Comparison of ENCODE assay signal across 17 cellular contexts in the genomic region with DNA sequence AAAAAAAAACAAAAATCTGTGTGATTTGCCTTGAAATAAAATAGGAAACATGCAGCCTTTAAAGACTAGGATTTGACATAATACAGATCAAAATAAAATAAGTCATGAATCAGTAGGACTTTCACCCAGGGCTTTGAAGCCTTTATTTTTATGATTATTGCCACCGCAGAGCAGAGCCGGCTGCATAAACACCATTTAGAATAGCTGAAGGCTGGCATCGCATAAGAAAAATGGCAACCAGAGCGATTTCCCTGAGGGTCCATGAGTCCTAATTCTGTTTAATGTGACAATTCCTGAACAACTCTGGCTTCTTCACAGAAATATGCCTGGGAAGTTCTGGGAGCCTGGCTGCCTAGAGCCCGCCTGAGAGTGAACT.
DNase-seq lines count a peak whose midpoint lies in the region; ATAC-seq, FAIRE-seq and TF ChIP-seq lines count a peak whose summit lies in the region.
"Had no signal": no experiment of that assay in that cellular context is flagged by ENCODE, and none has a peak within 500 bp of the region (broad histone marks: within the 10 kb centered on the region; RNA-seq: fewer than 3 reads in every experiment).

No MANE protein-coding gene starts in this region.

- peak overlapping the region; percentile 0 to 52 (median 40) for H3K27ac ChIP-seq in right lobe of liver
- no peak overlapping the region for H3K27ac ChIP-seq in HepG2 (ENCODE audit: extremely low read length, insufficient read depth, low read length)
- peak overlapping the region; percentile 86 for H3K27ac ChIP-seq in muscle layer of colon (ENCODE audit: low read depth, low read length)
- H3K27ac ChIP-seq in subcutaneous abdominal adipose tissue (ENCODE audit: low read depth, low read length), result peak overlapping the region; percentile 51
- no peak overlapping the region for H3K27ac ChIP-seq in brain microvascular endothelial cell

- TF ChIP-seq POLR2A in right lobe of liver (IDR thresholded peaks at IDR 0.05) (no peak), HepG2 (IDR thresholded peaks at IDR 0.05; ENCODE audit: insufficient read depth in 1 of 2, low read depth in 2 of 2, low read length in 2 of 2) (no peak)

- H3K79me2 ChIP-seq in HepG2 (ENCODE audit: insufficient read depth, low read length), result peaks cover 6% of the 10 kb centered on the region

- CTCF ChIA-PET in HepG2 (lab: Yijun Ruan, JAX; ENCODE audit: low intra/inter-chr PET ratio, low total read pairs), result no interaction called here

- H3K36me3 ChIP-seq in right lobe of liver (no peaks in the 10 kb centered on the region), HepG2 (replicated peaks in 1 of 2; ENCODE audit: control insufficient read depth in 1 of 2, insufficient read depth in 2 of 2, low read length in 2 of 2) (peaks cover 0 to 7% of the 10 kb centered on the region in 2 experiments; a peak in 1 of 5 replicates), muscle layer of colon (ENCODE audit: insufficient read depth, low read length) (no peaks in the 10 kb centered on the region), subcutaneous abdominal adipose tissue (ENCODE audit: control insufficient read depth in 5 of 5, insufficient read depth in 5 of 5, low read length in 5 of 5) (peaks cover 0 to 11% (median 6%) of the 10 kb centered on the region in 5 donors), brain microvascular endothelial cell (replicated peaks) (no peaks in the 10 kb centered on the region), H7 (replicated peaks; ENCODE audit: control insufficient read depth, insufficient read depth, low read length) (no peaks in the 10 kb centered on the region)
- H3K36me3 ChIP-seq: adrenal gland had no signal

- H3K9me3 ChIP-seq in right lobe of liver, result no peaks in the 10 kb centered on the region
- H3K9me3 ChIP-seq in HepG2 (ENCODE audit: low read length), result no peaks in the 10 kb centered on the region
- H3K9me3 ChIP-seq in muscle layer of colon (ENCODE audit: low read length), result no peaks in the 10 kb centered on the region
- H3K9me3 ChIP-seq in subcutaneous abdominal adipose tissue (ENCODE audit: control insufficient read depth in 5 of 5, low read length in 5 of 5), result no peaks in the 10 kb centered on the region
- H3K9me3 ChIP-seq: adrenal gland had no signal

- TF ChIP-seq EP300 in HepG2 (IDR thresholded peaks at IDR 0.05; ENCODE audit: low read depth in 2 of 2, low read length in 2 of 2), result no peak
- TF ChIP-seq EP300 in HepG2 (CRISPR knock-in tag; IDR thresholded peaks at IDR 0.05; ENCODE audit: borderline replicate concordance), result no peak

- ATAC-seq in right lobe of liver (no peak), HepG2 (no peak)
- ATAC-seq: activated CD4-positive, CD25-positive, alpha-beta regulatory T cell treated with anti-CD3 and anti-CD28 coated beads, Interleukin-2, amount 50 U/mL, for 24 hours had no signal

- intact Hi-C loops in right lobe of liver (cut with DNase I), result no loop called here
- intact Hi-C loops in HepG2 (cut with micrococcal nuclease; ENCODE audit: unreplicated experiment), result loop anchor here (1.0 kb wide), 1 partner anchor 8 kb away; no protein-coding TSS in a partner anchor

- TF ChIP-seq CTCF in right lobe of liver (IDR thresholded peaks at IDR 0.05) (no peak), HepG2 (CRISPR knock-in tag; IDR thresholded peaks at IDR 0.05) (no peak), brain microvascular endothelial cell (IDR thresholded peaks at IDR 0.05; ENCODE audit: low read depth, low read length, missing control alignments) (no peak)

- DNase-seq in right lobe of liver (no peak), HepG2 (ENCODE audit: low spot score) (no peak), brain microvascular endothelial cell (no peak), NCI-H1436 (lab: John Stamatoyannopoulos, UW) (no peak), H7 (no peak), CD1c-positive myeloid dendritic cell (ENCODE audit: extremely low spot score) (no peak)
- DNase-seq: activated CD4-positive, alpha-beta memory T cell treated with anti-CD3 and anti-CD28 coated beads, Interleukin-2, amount 10 ng/mL, durations not matched to agents 7 days and 5 days; activated T-cell treated with anti-CD3 and anti-CD28 coated beads for 4 hours; Calu3; EL; HFFc6 had no signal

- H3K9ac ChIP-seq in HepG2 (ENCODE audit: insufficient read depth, low read depth, low read length) (no peak overlapping the region), muscle layer of colon (ENCODE audit: low read length) (no peak overlapping the region), subcutaneous abdominal adipose tissue (ENCODE audit: low read length in 5 of 5) (no peak overlapping the region)

- no peak for TF ChIP-seq RAD21 in HepG2 (CRISPR knock-in tag; IDR thresholded peaks at IDR 0.05)

- H3K27me3 ChIP-seq in right lobe of liver (no peaks in the 10 kb centered on the region), HepG2 (ENCODE audit: control insufficient read depth in 1 of 2, insufficient read depth in 2 of 2, low read length in 2 of 2) (no peaks in the 10 kb centered on the region), muscle layer of colon (ENCODE audit: control insufficient read depth in 1 of 2, insufficient read depth in 2 of 2, low read length in 2 of 2) (no peaks in the 10 kb centered on the region), subcutaneous abdominal adipose tissue (ENCODE audit: control insufficient read depth in 5 of 5, insufficient read depth in 4 of 5, low read length in 5 of 5) (no peaks in the 10 kb centered on the region), brain microvascular endothelial cell (replicated peaks) (no peaks in the 10 kb centered on the region), H7 (ENCODE audit: control insufficient read depth, insufficient read depth, low read length) (no peaks in the 10 kb centered on the region)
- H3K27me3 ChIP-seq: adrenal gland had no signal

- H3K4me2 ChIP-seq in HepG2 (ENCODE audit: low read depth, low read length), result no peak overlapping the region

- H3K4me1 ChIP-seq in right lobe of liver (peaks cover 0 to 31% (median 7%) of the 10 kb centered on the region in 4 donors), HepG2 (ENCODE audit: insufficient read depth, low read length) (peaks cover 70% of the 10 kb centered on the region), muscle layer of colon (ENCODE audit: insufficient read depth, low read length) (peaks cover 74% of the 10 kb centered on the region), subcutaneous abdominal adipose tissue (ENCODE audit: control insufficient read depth in 5 of 5, insufficient read depth in 5 of 5, low read length in 5 of 5) (peaks cover 12 to 56% (median 54%) of the 10 kb centered on the region in 5 donors)

- BruUV-seq in HepG2 (replicated peaks; lab: Mats Ljungman, UMichigan), result no TSS peak

- POLR2A ChIA-PET in HepG2 (lab: Yijun Ruan, JAX), result no interaction called here

- no peak for FAIRE-seq in HepG2 (lab: Jason Lieb, UNC)
- FAIRE-seq: A204.1, bronchial epithelial cell had no signal

- no peak overlapping the region for H2AFZ ChIP-seq in HepG2 (ENCODE audit: low read length)

- in situ Hi-C loops in HepG2 (cut with HindIII; ENCODE audit: extremely low pct_ligation_motif_present, low pct_unique_long_range_greater_than_20kb) (no loop called here), brain microvascular endothelial cell (cut with HindIII; ENCODE audit: low pct_ligation_motif_present, low sequenced_read_pairs) (no loop called here)

- H4K20me1 ChIP-seq in HepG2 (ENCODE audit: insufficient read depth, low read length), result no peaks in the 10 kb centered on the region

- H3K4me3 ChIP-seq in right lobe of liver, result no peak overlapping the region
- H3K4me3 ChIP-seq in HepG2 (replicated peaks in 1 of 3; ENCODE audit: insufficient read depth in 1 of 3, low read depth in 2 of 3, low read length in 3 of 3), result no peak overlapping the region
- no peak overlapping the region for H3K4me3 ChIP-seq in muscle layer of colon (ENCODE audit: low read depth in 1 of 2, low read length in 2 of 2)
- no peak overlapping the region for H3K4me3 ChIP-seq in subcutaneous abdominal adipose tissue (ENCODE audit: low read depth in 1 of 5, low read length in 5 of 5)
- no peak overlapping the region for H3K4me3 ChIP-seq in brain microvascular endothelial cell (ENCODE audit: low read depth, low read length)
- H3K4me3 ChIP-seq in H7 (ENCODE audit: insufficient read depth, low read depth, low read length), result no peak overlapping the region
- H3K4me3 ChIP-seq: adrenal gland had no signal

- WGBS in right lobe of liver (ENCODE audit: insufficient coverage, low coverage, low lambda C conversion rate, missing lambda C conversion rate), result 83% methylated on average over 4 of the region's 5 CpGs
- WGBS in HepG2 (ENCODE audit: low lambda C conversion rate), result 75% methylated on average over 5 of the region's 5 CpGs

TF ChIP-seq in HepG2, 621 proteins besides CTCF, POLR2A, EP300 and RAD21:
- TF ChIP-seq ZNF672 (CRISPR knock-in tag; IDR thresholded peaks at IDR 0.05) (no peak), SNAI1 (CRISPR knock-in tag; IDR thresholded peaks at IDR 0.05; ENCODE audit: borderline replicate concordance) (no peak), HNF4G (IDR thresholded peaks at IDR 0.05; ENCODE audit: borderline replicate concordance, low read depth, low read length) (no peak), HNF4G (CRISPR knock-in tag; IDR thresholded peaks at IDR 0.05; ENCODE audit: borderline replicate concordance, low read depth) (no peak), ZSCAN29 (CRISPR knock-in tag; conservative IDR thresholded peaks at IDR 0.05) (no peak)
- TF ChIP-seq, protein P1, sequence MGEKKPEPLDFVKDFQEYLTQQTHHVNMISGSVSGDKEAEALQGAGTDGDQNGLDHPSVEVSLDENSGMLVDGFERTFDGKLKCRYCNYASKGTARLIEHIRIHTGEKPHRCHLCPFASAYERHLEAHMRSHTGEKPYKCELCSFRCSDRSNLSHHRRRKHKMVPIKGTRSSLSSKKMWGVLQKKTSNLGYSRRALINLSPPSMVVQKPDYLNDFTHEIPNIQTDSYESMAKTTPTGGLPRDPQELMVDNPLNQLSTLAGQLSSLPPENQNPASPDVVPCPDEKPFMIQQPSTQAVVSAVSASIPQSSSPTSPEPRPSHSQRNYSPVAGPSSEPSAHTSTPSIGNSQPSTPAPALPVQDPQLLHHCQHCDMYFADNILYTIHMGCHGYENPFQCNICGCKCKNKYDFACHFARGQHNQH (CRISPR knock-in tag; IDR thresholded peaks at IDR 0.05), result no peak

Comparison
In these comparisons a context has a peak if more than half of its experiments do, and no peak if none do; other contexts are left out.
1. H3K27ac ChIP-seq: peak in right lobe of liver (3 of 3), muscle layer of colon (single experiment) and subcutaneous abdominal adipose tissue (single experiment); none in HepG2 (single experiment) and brain microvascular endothelial cell (single experiment).